In genomic region chr11:122633219-122633829, GRCh38 we compare ENCODE assay signal across 9 cellular contexts. TPM values are rescaled to one million over a fixed set of nuclear protein-coding genes. Genes with fewer than 3 reads are reported as not detected.
A peak's percentile ranks its signal among the peaks of the same experiment; 100 is the strongest.
DNase-seq lines count a peak whose midpoint lies in the region; ATAC-seq and TF ChIP-seq lines count a peak whose summit lies in the region.
"Had no signal": no experiment of that assay in that cellular context is flagged by ENCODE, and none has a peak within 500 bp of the region (broad histone marks: within the 10 kb centered on the region; RNA-seq: fewer than 3 reads in every experiment).

No MANE protein-coding gene starts in this region.

- peaks cover 9% of the 10 kb centered on the region for H3K4me1 Mint-ChIP-seq in neural crest cell

- peaks cover 13% of the 10 kb centered on the region for H3K4me1 ChIP-seq in DOHH2 (ENCODE audit: control insufficient read depth, low read length)
- no peaks in the 10 kb centered on the region for H3K4me1 ChIP-seq in effector memory CD4-positive, alpha-beta T cell (ENCODE audit: control insufficient read depth, insufficient read depth, low read length, poor library complexity, severe bottlenecking)
- H3K4me1 ChIP-seq: SJSA1 had no signal

- H3F3A ChIP-seq in DOHH2 (ENCODE audit: control insufficient read depth, insufficient read depth), result no peaks in the 10 kb centered on the region

- no peaks in the 10 kb centered on the region for H4K20me1 ChIP-seq in DOHH2 (ENCODE audit: control insufficient read depth, insufficient read depth, low read depth, low read length)

- no peaks in the 10 kb centered on the region for H3K36me3 ChIP-seq in DOHH2 (ENCODE audit: control insufficient read depth, low read length)
- no peaks in the 10 kb centered on the region for H3K36me3 ChIP-seq in effector memory CD4-positive, alpha-beta T cell (ENCODE audit: control insufficient read depth, insufficient read depth, low read length)
- H3K36me3 ChIP-seq: SJSA1 had no signal

- no peak for TF ChIP-seq POLR2A in erythroblast (IDR thresholded peaks at IDR 0.05; ENCODE audit: low read length)

- no peak overlapping the region for H3K4me3 Mint-ChIP-seq in neural crest cell

- no peak overlapping the region for H3K27ac ChIP-seq in DOHH2 (ENCODE audit: low read depth, low read length)
- no peak overlapping the region for H3K27ac ChIP-seq in effector memory CD4-positive, alpha-beta T cell (ENCODE audit: insufficient read depth, low read length, poor library complexity, severe bottlenecking)
- H3K27ac ChIP-seq: SJSA1 had no signal

- no peaks in the 10 kb centered on the region for H3K9me2 ChIP-seq in DOHH2 (replicated peaks; ENCODE audit: control insufficient read depth, low read length)

- H3K9me3 Mint-ChIP-seq in neural crest cell, result no peaks in the 10 kb centered on the region

- no peak for ATAC-seq in HG03521 (IDR thresholded peaks at IDR 0.05; ENCODE audit: unreplicated experiment)

- no peaks in the 10 kb centered on the region for H3K9me3 ChIP-seq in DOHH2 (ENCODE audit: control insufficient read depth, insufficient read depth, low read length)
- no peaks in the 10 kb centered on the region for H3K9me3 ChIP-seq in effector memory CD4-positive, alpha-beta T cell (ENCODE audit: control insufficient read depth, low read length)
- H3K9me3 ChIP-seq: SJSA1 had no signal

- TF ChIP-seq CTCF in DOHH2 (IDR thresholded peaks at IDR 0.05; ENCODE audit: low read depth, low read length, poor library complexity, severe bottlenecking) (peak; percentile 59), neural crest cell (conservative IDR thresholded peaks at IDR 0.05) (peak; percentile 63)

- H3K36me3 Mint-ChIP-seq in neural crest cell (ENCODE audit: low read depth), result no peaks in the 10 kb centered on the region

- peak; percentile 37 for DNase-seq in Jurkat, Clone E6-1 (ENCODE audit: low read depth, low spot score)
- DNase-seq in RPMI8226 (peak; percentile 26), erythroblast (lab: John Stamatoyannopoulos, UW) (peak; percentile 15 to 18), neural crest cell (ENCODE audit: low read depth, low spot score) (no peak)
- DNase-seq in activated effector memory CD4-positive, alpha-beta T cell treated with Interleukin-2 at 50 U/mL for 16 hours, result no peak
- DNase-seq in effector memory CD4-positive, alpha-beta T cell, result no peak

- no peaks in the 10 kb centered on the region for H3K27me3 Mint-ChIP-seq in neural crest cell (ENCODE audit: low read depth)

- H3K4me2 ChIP-seq in DOHH2 (ENCODE audit: low read length), result no peak overlapping the region

- H3K27me3 ChIP-seq in DOHH2 (ENCODE audit: control insufficient read depth, low read length), result peaks cover 4% of the 10 kb centered on the region; the same call in 1 of the 2 replicates
- H3K27me3 ChIP-seq in effector memory CD4-positive, alpha-beta T cell (replicated peaks; ENCODE audit: control insufficient read depth, insufficient read depth, low read length, poor library complexity, severe bottlenecking), result no peaks in the 10 kb centered on the region
- H3K27me3 ChIP-seq: SJSA1 had no signal

- no peaks in the 10 kb centered on the region for H3K79me2 ChIP-seq in DOHH2 (ENCODE audit: control insufficient read depth, low read length)

- no peak overlapping the region for H3K27ac Mint-ChIP-seq in neural crest cell (ENCODE audit: unreplicated experiment)

- no peak overlapping the region for H3K4me3 ChIP-seq in DOHH2 (ENCODE audit: low read length)
- H3K4me3 ChIP-seq in Jurkat, Clone E6-1 (ENCODE audit: low read length), result no peak overlapping the region
- H3K4me3 ChIP-seq in effector memory CD4-positive, alpha-beta T cell (ENCODE audit: insufficient read depth, low read depth, low read length, poor library complexity, severe bottlenecking), result no peak overlapping the region
- H3K4me3 ChIP-seq: SJSA1 had no signal

RNA-seq across cellular contexts. Expression of gene UBASH3B, which starts 22.2 kb away (rescaled TPM):
- polyA plus RNA-seq in Jurkat, Clone E6-1 (2012; ENCODE audit: insufficient read depth, insufficient read length), result 25.6 TPM
- 6.6 and 6.8 TPM in 2 replicates for total RNA-seq in neural crest cell

Comparison
In these comparisons a context has a peak if more than half of its experiments do, and no peak if none do; other contexts are left out.
1. DNase-seq: peak in Jurkat, Clone E6-1 (single experiment), RPMI8226 (single experiment) and erythroblast (2 of 2); none in neural crest cell (single experiment), activated effector memory CD4-positive, alpha-beta T cell treated with Interleukin-2 at 50 U/mL for 16 hours (single experiment) and effector memory CD4-positive, alpha-beta T cell (0 of 3).